ENCODE assay signal across 13 cellular contexts in the genomic region with DNA sequence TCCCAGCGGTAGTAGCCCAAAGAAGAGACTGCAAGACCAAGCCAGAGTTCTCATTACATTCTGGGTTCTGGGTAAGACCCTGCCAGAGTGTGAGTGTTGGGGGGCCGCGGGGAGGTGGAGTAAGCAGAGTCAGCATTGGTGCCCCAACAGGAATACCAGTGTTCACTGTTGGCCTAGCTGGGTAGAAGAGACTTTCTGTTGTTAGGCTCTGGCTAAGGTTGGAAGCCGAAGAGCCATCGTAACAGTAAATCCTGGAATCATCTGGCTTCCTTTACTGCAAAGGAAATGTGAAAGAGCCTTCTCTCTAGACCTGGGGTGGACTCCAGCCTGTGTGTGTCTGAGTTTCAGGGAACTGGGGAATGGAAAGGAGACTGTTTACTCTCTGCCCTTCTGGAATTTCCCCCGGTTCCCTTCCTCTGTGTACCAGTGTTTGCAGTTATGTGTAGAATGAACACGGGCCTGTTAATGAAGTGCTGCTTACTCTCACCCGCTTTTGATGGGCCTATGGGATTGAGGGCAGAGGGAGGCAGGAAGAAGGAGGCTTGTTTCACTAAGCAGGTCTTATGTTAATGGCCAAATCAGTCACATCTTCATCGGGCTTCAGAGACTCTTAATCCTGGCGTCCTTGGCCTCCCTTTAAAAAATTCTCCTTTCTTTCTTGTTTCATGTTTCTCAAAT.
A peak's percentile ranks its signal among the peaks of the same experiment; 100 is the strongest.
DNase-seq lines count a peak whose midpoint lies in the region; ATAC-seq and TF ChIP-seq lines count a peak whose summit lies in the region.
"Had no signal": no experiment of that assay in that cellular context is flagged by ENCODE, and none has a peak within 500 bp of the region (broad histone marks: within the 10 kb centered on the region; RNA-seq: fewer than 3 reads in every experiment).

No MANE protein-coding gene starts in this region.

- H3K27ac ChIP-seq in thoracic aorta, result peak overlapping the region; percentile 79 to 80
- H3K27ac ChIP-seq: WERI-Rb-1 had no signal

- H3K9me3 ChIP-seq in thoracic aorta, result no peaks in the 10 kb centered on the region

- ATAC-seq in thoracic aorta (ENCODE audit: insufficient number of reproducible peaks, low FRiP score, low read depth), result no peak
- ATAC-seq in GM21825 (IDR thresholded peaks at IDR 0.05; ENCODE audit: unreplicated experiment), result no peak
- ATAC-seq: GM23338 had no signal

- no peaks in the 10 kb centered on the region for H3K9me3 Mint-ChIP-seq in activated CD4-positive, alpha-beta T cell treated with anti-CD3 and anti-CD28 coated beads, Interleukin-2, amount 10 ng/mL, durations not matched to agents 24 days and 14 days
- H3K9me3 Mint-ChIP-seq in brain, result no peaks in the 10 kb centered on the region
- no peaks in the 10 kb centered on the region for H3K9me3 Mint-ChIP-seq in activated naive CD4-positive, alpha-beta T cell treated with anti-CD3 and anti-CD28 coated beads for 36 hours
- H3K9me3 Mint-ChIP-seq: GM23338 had no signal

- peak overlapping the region; percentile 8 for H3K27ac Mint-ChIP-seq in activated CD4-positive, alpha-beta T cell treated with anti-CD3 and anti-CD28 coated beads, Interleukin-2, amount 10 ng/mL, durations not matched to agents 24 days and 14 days
- H3K27ac Mint-ChIP-seq in brain, result peak overlapping the region in 3 of 5 experiments; percentile 31 to 69 (median 56)
- H3K27ac Mint-ChIP-seq in activated naive CD4-positive, alpha-beta T cell treated with anti-CD3 and anti-CD28 coated beads for 36 hours, result no peak overlapping the region
- H3K27ac Mint-ChIP-seq: GM23338 had no signal

- no peaks in the 10 kb centered on the region for H3K36me3 ChIP-seq in thoracic aorta
- H3K36me3 ChIP-seq: WERI-Rb-1 had no signal

- H3K27me3 Mint-ChIP-seq in activated CD4-positive, alpha-beta T cell treated with anti-CD3 and anti-CD28 coated beads, Interleukin-2, amount 10 ng/mL, durations not matched to agents 24 days and 14 days, result no peaks in the 10 kb centered on the region
- no peaks in the 10 kb centered on the region for H3K27me3 Mint-ChIP-seq in brain
- no peaks in the 10 kb centered on the region for H3K27me3 Mint-ChIP-seq in activated naive CD4-positive, alpha-beta T cell treated with anti-CD3 and anti-CD28 coated beads for 36 hours (ENCODE audit: low read depth)

- intact Hi-C loops in activated CD4-positive, alpha-beta T cell treated with anti-CD3 and anti-CD28 coated beads, Interleukin-2, amount 10 ng/mL, durations not matched to agents 24 days and 14 days (cut with micrococcal nuclease), result no loop called here
- intact Hi-C loops in activated naive CD4-positive, alpha-beta T cell treated with anti-CD3 and anti-CD28 coated beads for 36 hours (cut with micrococcal nuclease), result no loop called here

- H3K27me3 ChIP-seq in thoracic aorta (replicated peaks; ENCODE audit: insufficient read depth), result no peaks in the 10 kb centered on the region

- CTCF ChIA-PET in activated naive CD4-positive, alpha-beta T cell treated with anti-CD3 and anti-CD28 coated beads for 36 hours (lab: Charles Lee), result no interaction called here

- peaks cover 6 to 44% of the 10 kb centered on the region in 2 donors for H3K4me1 ChIP-seq in thoracic aorta (ENCODE audit: control insufficient read depth in 1 of 2, low read depth in 2 of 2)

- DNase-seq in activated CD4-positive, alpha-beta T cell treated with anti-CD3 and anti-CD28 coated beads, Interleukin-2, amount 10 ng/mL, durations not matched to agents 24 days and 14 days, result no peak
- no peak for DNase-seq in activated CD4-positive, alpha-beta T cell treated with anti-CD3 and anti-CD28 coated beads, Interleukin-2, amount 50 U/mL, for 4 hours
- DNase-seq in lung microvascular endothelial cell (ENCODE audit: low read depth in 2 of 2), result peak; percentile 26 to 58
- DNase-seq in thoracic aorta (ENCODE audit: low spot score), result no peak
- DNase-seq in activated naive CD4-positive, alpha-beta T cell treated with anti-CD3 and anti-CD28 coated beads for 36 hours, result no peak
- DNase-seq in NCI-H1092 treated with DMSO at 0.1 percent for 48 hours (lab: John Stamatoyannopoulos, UW), result no peak
- DNase-seq: activated gamma-delta T cell treated with Interleukin-2 at 50 U/mL for 16 hours, DND-41, Karpas-422, WERI-Rb-1 had no signal

- peaks cover 7% of the 10 kb centered on the region for H3K36me3 Mint-ChIP-seq in activated CD4-positive, alpha-beta T cell treated with anti-CD3 and anti-CD28 coated beads, Interleukin-2, amount 10 ng/mL, durations not matched to agents 24 days and 14 days (ENCODE audit: low read depth)
- H3K36me3 Mint-ChIP-seq in brain, result peaks cover 10% of the 10 kb centered on the region
- no peaks in the 10 kb centered on the region for H3K36me3 Mint-ChIP-seq in activated naive CD4-positive, alpha-beta T cell treated with anti-CD3 and anti-CD28 coated beads for 36 hours (ENCODE audit: low read depth)

- H3K4me1 Mint-ChIP-seq in activated CD4-positive, alpha-beta T cell treated with anti-CD3 and anti-CD28 coated beads, Interleukin-2, amount 10 ng/mL, durations not matched to agents 24 days and 14 days, result peaks cover 4% of the 10 kb centered on the region
- H3K4me1 Mint-ChIP-seq in brain, result peaks cover 44% of the 10 kb centered on the region
- H3K4me1 Mint-ChIP-seq in activated naive CD4-positive, alpha-beta T cell treated with anti-CD3 and anti-CD28 coated beads for 36 hours (ENCODE audit: low read depth), result peaks cover 9% of the 10 kb centered on the region

- no peak for TF ChIP-seq CTCF in brain (conservative IDR thresholded peaks at IDR 0.05)
- TF ChIP-seq CTCF in thoracic aorta (IDR thresholded peaks at IDR 0.05), result no peak

- no peak overlapping the region for H3K4me3 Mint-ChIP-seq in activated CD4-positive, alpha-beta T cell treated with anti-CD3 and anti-CD28 coated beads, Interleukin-2, amount 10 ng/mL, durations not matched to agents 24 days and 14 days
- H3K4me3 Mint-ChIP-seq in brain, result no peak overlapping the region
- H3K4me3 Mint-ChIP-seq in activated naive CD4-positive, alpha-beta T cell treated with anti-CD3 and anti-CD28 coated beads for 36 hours, result no peak overlapping the region
- H3K4me3 Mint-ChIP-seq: GM23338 had no signal

- H3K4me3 ChIP-seq in thoracic aorta, result peak overlapping the region; percentile 22
- H3K4me3 ChIP-seq: GM23338 had no signal

Comparison
In these comparisons a context has a peak if more than half of its experiments do, and no peak if none do; other contexts are left out.
1. DNase-seq: peak in lung microvascular endothelial cell (2 of 2); none in activated CD4-positive, alpha-beta T cell treated with anti-CD3 and anti-CD28 coated beads, Interleukin-2, amount 10 ng/mL, durations not matched to agents 24 days and 14 days (single experiment), activated CD4-positive, alpha-beta T cell treated with anti-CD3 and anti-CD28 coated beads, Interleukin-2, amount 50 U/mL, for 4 hours (0 of 2), thoracic aorta (single experiment), activated naive CD4-positive, alpha-beta T cell treated with anti-CD3 and anti-CD28 coated beads for 36 hours (single experiment) and NCI-H1092 treated with DMSO at 0.1 percent for 48 hours (single experiment).